Comparison of ENCODE assay signal across 30 cellular contexts in genomic region chr2:66896151-66896550, GRCh38.
"Had no signal": no experiment of that assay in that cellular context is flagged by ENCODE, and none has a peak within 500 bp of the region (broad histone marks: within the 10 kb centered on the region; RNA-seq: fewer than 3 reads in every experiment).

No MANE protein-coding gene starts in this region.

- H3K4me2 ChIP-seq: neural progenitor cell had no signal

- H3K9me3 ChIP-seq: left lung, lower lobe of right lung, mucosa of descending colon, neutrophil, ovary, right atrium auricular region, tibial nerve, vagina had no signal

- H3K27me3 ChIP-seq: heart left ventricle, left lung, neural progenitor cell, neutrophil, ovary, right atrium auricular region, tibial nerve, vagina had no signal

- H3K27me3 Mint-ChIP-seq: progenitor cell of endocrine pancreas; stimulated activated memory B cell treated with anti-CD40 and anti-IgM and Interleukin-4, amounts not matched to agents 10 μg/mL and 1 μg/mL and 100 μg/mL, for 72 hours; stimulated activated naive CD8-positive, alpha-beta T cell treated with anti-CD3 and anti-CD28 coated beads, Interleukin-15, amount 100 ng/mL, for 72 hours had no signal

- H3K27ac Mint-ChIP-seq: immature natural killer cell; naive thymus-derived CD8-positive, alpha-beta T cell; nephron progenitor cell; neural progenitor cell; progenitor cell of endocrine pancreas; stimulated activated memory B cell treated with anti-CD40 and anti-IgM and Interleukin-4, amounts not matched to agents 10 μg/mL and 1 μg/mL and 100 μg/mL, for 72 hours; stimulated activated naive CD8-positive, alpha-beta T cell treated with anti-CD3 and anti-CD28 coated beads, Interleukin-15, amount 100 ng/mL, for 72 hours; type B pancreatic cell had no signal

- H3K4me1 ChIP-seq: left lung, lower lobe of right lung, neural progenitor cell had no signal

- H3K4me3 ChIP-seq: heart left ventricle, left lung, lower lobe of right lung, mucosa of descending colon, neural progenitor cell, ovary, right atrium auricular region, tibial nerve, vagina had no signal

- H3K9ac ChIP-seq: neural progenitor cell had no signal

- H3K4me1 Mint-ChIP-seq: immature natural killer cell; naive thymus-derived CD8-positive, alpha-beta T cell; nephron progenitor cell; neural progenitor cell; stimulated activated memory B cell treated with anti-CD40 and anti-IgM and Interleukin-4, amounts not matched to agents 10 μg/mL and 1 μg/mL and 100 μg/mL, for 72 hours; stimulated activated naive CD8-positive, alpha-beta T cell treated with anti-CD3 and anti-CD28 coated beads, Interleukin-15, amount 100 ng/mL, for 72 hours had no signal

- H2AFZ ChIP-seq: neural progenitor cell had no signal

- ATAC-seq: heart left ventricle; left colon; left lung; lower lobe of right lung; mucosa of descending colon; naive thymus-derived CD8-positive, alpha-beta T cell; stimulated activated memory B cell treated with anti-CD40 and anti-IgM and Interleukin-4, amounts not matched to agents 10 μg/mL and 1 μg/mL and 100 μg/mL, for 72 hours; stimulated activated naive CD8-positive, alpha-beta T cell treated with anti-CD3 and anti-CD28 coated beads, Interleukin-15, amount 100 ng/mL, for 72 hours had no signal

- H3K9me3 Mint-ChIP-seq: nephron progenitor cell; neural progenitor cell; stimulated activated naive CD8-positive, alpha-beta T cell treated with anti-CD3 and anti-CD28 coated beads, Interleukin-15, amount 100 ng/mL, for 72 hours; type B pancreatic cell had no signal

- H3K36me3 ChIP-seq: heart left ventricle, left lung, lower lobe of right lung, neural progenitor cell, neutrophil, ovary, right atrium auricular region, tibial nerve, vagina had no signal

- DNase-seq: heart left ventricle; hypothalamus; immature natural killer cell; kidney; left colon; left lung; lower lobe of right lung; mammary epithelial cell; mesenchymal stem cell; midbrain; mucosa of descending colon; naive thymus-derived CD8-positive, alpha-beta T cell; nephron progenitor cell; ovary; small intestine; stimulated activated CD4-positive, alpha-beta T cell treated with anti-CD3 and anti-CD28 coated beads, Interleukin-1b, Interleukin-23, amount 100 ng/mL, for 48 hours; stimulated activated CD4-positive, alpha-beta T cell treated with anti-CD3 and anti-CD28 coated beads, Interleukin-2, amount 100 ng/mL, for 48 hours; stimulated activated CD4-positive, alpha-beta T cell treated with anti-CD3 and anti-CD28 coated beads, Interleukin-4, amount 100 ng/mL, for 4 hours; stimulated activated CD8-positive, alpha-beta memory T cell treated with anti-CD3 and anti-CD28 coated beads, Interleukin-4, amount 100 ng/mL, for 48 hours; stimulated activated naive CD4-positive, alpha-beta T cell treated with Interleukin-2 at 50 U/mL for 16 hours; stimulated activated naive CD8-positive, alpha-beta T cell treated with anti-CD3 and anti-CD28 coated beads, Interleukin-15, amount 100 ng/mL, for 72 hours; substantia nigra had no signal

- H3K4me3 Mint-ChIP-seq: immature natural killer cell; naive thymus-derived CD8-positive, alpha-beta T cell; nephron progenitor cell; neural progenitor cell; stimulated activated memory B cell treated with anti-CD40 and anti-IgM and Interleukin-4, amounts not matched to agents 10 μg/mL and 1 μg/mL and 100 μg/mL, for 72 hours; stimulated activated naive CD8-positive, alpha-beta T cell treated with anti-CD3 and anti-CD28 coated beads, Interleukin-15, amount 100 ng/mL, for 72 hours; type B pancreatic cell had no signal

- H3K27ac ChIP-seq: left lung, neural progenitor cell, neutrophil, ovary, right atrium auricular region, vagina had no signal

- H3K36me3 Mint-ChIP-seq: immature natural killer cell; naive thymus-derived CD8-positive, alpha-beta T cell; neural progenitor cell; stimulated activated memory B cell treated with anti-CD40 and anti-IgM and Interleukin-4, amounts not matched to agents 10 μg/mL and 1 μg/mL and 100 μg/mL, for 72 hours; type B pancreatic cell had no signal
